ENCODE assay signal across 16 cellular contexts in genomic region chr4:105002278-105002677, GRCh38.
"Had no signal": no experiment of that assay in that cellular context is flagged by ENCODE, and none has a peak within 500 bp of the region (broad histone marks: within the 10 kb centered on the region; RNA-seq: fewer than 3 reads in every experiment).

No MANE protein-coding gene starts in this region.

- FAIRE-seq: endometrium, frontal cortex had no signal

- H3K36me3 ChIP-seq: heart right ventricle, neutrophil had no signal

- H3K36me3 Mint-ChIP-seq: immature natural killer cell; naive thymus-derived CD4-positive, alpha-beta T cell had no signal

- H3K9me3 Mint-ChIP-seq: immature natural killer cell, nephron progenitor cell had no signal

- ATAC-seq: esophagus mucosa; heart right ventricle; naive thymus-derived CD4-positive, alpha-beta T cell had no signal

- H3K4me3 ChIP-seq: dorsolateral prefrontal cortex, heart right ventricle, smooth muscle cell had no signal

- H3K27ac ChIP-seq: dorsolateral prefrontal cortex, heart right ventricle, neutrophil had no signal

- H3K4me1 Mint-ChIP-seq: immature natural killer cell, nephron progenitor cell had no signal

- DNase-seq: cortex of kidney; dorsolateral prefrontal cortex; effector CD8-positive, alpha-beta T cell; heart right ventricle; immature natural killer cell; mesendoderm; naive thymus-derived CD4-positive, alpha-beta T cell; nephron progenitor cell; stimulated activated CD4-positive, alpha-beta T cell treated with anti-CD3 and anti-CD28 coated beads, Interleukin-2, amount 100 ng/mL, for 48 hours; stimulated activated naive CD4-positive, alpha-beta T cell treated with Interleukin-2 at 50 U/mL for 16 hours; trophoblast cell had no signal

- H3K27me3 ChIP-seq: dorsolateral prefrontal cortex, heart right ventricle, neutrophil had no signal

- H3K4me3 Mint-ChIP-seq: immature natural killer cell; naive thymus-derived CD4-positive, alpha-beta T cell; nephron progenitor cell had no signal

- H3K4me2 ChIP-seq: smooth muscle cell had no signal

- H3K9me3 ChIP-seq: neutrophil had no signal

- H3K27ac Mint-ChIP-seq: immature natural killer cell; naive thymus-derived CD4-positive, alpha-beta T cell; nephron progenitor cell had no signal

- H3K4me1 ChIP-seq: heart right ventricle had no signal
